ENCODE assay signal across 8 cellular contexts in genomic region chr4:73069338-73070071, GRCh38. TPM values are rescaled to one million over a fixed set of nuclear protein-coding genes. Genes with fewer than 3 reads are reported as not detected.
DNase-seq lines count a peak whose midpoint lies in the region; ATAC-seq and TF ChIP-seq lines count a peak whose summit lies in the region.

Gene COX18 (minus strand): TSS chr4:73069716. CDS start chr4:73069649, 67 bp downstream.

- POLR2A ChIA-PET in AG04449 (lab: Yijun Ruan, JAX), result interaction anchor here (0.9 kb wide), 1 partner anchor 189 kb away, joined by 3 read pairs; the partner anchor contains the start of gene ANKRD17

- peak; percentile 74 for TF ChIP-seq POLR2A in breast epithelium (IDR thresholded peaks at IDR 0.05)

- no peak for TF ChIP-seq CTCF in AG04449 (IDR thresholded peaks at IDR 0.05; ENCODE audit: insufficient read depth, low read length, missing control alignments)
- TF ChIP-seq CTCF in VCaP (conservative IDR thresholded peaks at IDR 0.05), result no peak
- no peak for TF ChIP-seq CTCF in breast epithelium (IDR thresholded peaks at IDR 0.05)

- peak within 1 kb of the TSS; percentile 76 for H3K4me3 ChIP-seq in AG04449 (ENCODE audit: low read depth, low read length)
- peak within 1 kb of the TSS; percentile 66 to 78 (median 70) for H3K4me3 ChIP-seq in breast epithelium
- H3K4me3 ChIP-seq in iPS-18a (ENCODE audit: low read length), result peak within 1 kb of the TSS; percentile 100
- H3K4me3 ChIP-seq in skeletal muscle satellite cell (ENCODE audit: low read length), result peak within 1 kb of the TSS; percentile 89

- CTCF ChIA-PET in AG04449 (lab: Yijun Ruan, JAX), result interaction anchor here (0.9 to 2.3 kb wide), 3 partner anchors 188 to 242 kb away, joined by 3 to 14 read pairs (median 3); no protein-coding TSS in a partner anchor

- peak; percentile 93 for DNase-seq in AG04449 (ENCODE audit: low read depth, low spot score)
- DNase-seq in NCI-H2196 treated with DMSO at 0.1 percent for 48 hours (lab: John Stamatoyannopoulos, UW; ENCODE audit: unreplicated experiment), result peak; percentile 66
- DNase-seq in breast epithelium (ENCODE audit: low spot score in 2 of 2), result peak; percentile 95 to 97

- H3K36me3 ChIP-seq in breast epithelium, result no peaks in the 10 kb centered on the region
- peaks cover 15% of the 10 kb centered on the region for H3K36me3 ChIP-seq in iPS-18a (ENCODE audit: control insufficient read depth, low read depth, low read length)
- H3K36me3 ChIP-seq in skeletal muscle satellite cell (ENCODE audit: insufficient read depth, low read length), result peaks cover 7% of the 10 kb centered on the region

- intact Hi-C loops in breast epithelium (cut with DNase I; ENCODE audit: low total_unique reads), result loop anchor here (5.0 kb wide), 1 partner anchor 188 kb away; the partner anchor contains the start of gene ANKRD17

- H3K27me3 ChIP-seq in breast epithelium, result no peaks in the 10 kb centered on the region
- H3K27me3 ChIP-seq in iPS-18a (ENCODE audit: control insufficient read depth, insufficient read depth, low read length), result no peaks in the 10 kb centered on the region
- H3K27me3 ChIP-seq in skeletal muscle satellite cell (ENCODE audit: control insufficient read depth, insufficient read depth, low read length), result no peaks in the 10 kb centered on the region

- no peaks in the 10 kb centered on the region for H3K9me3 ChIP-seq in breast epithelium
- H3K9me3 ChIP-seq in iPS-18a (ENCODE audit: control insufficient read depth, low read depth, low read length), result no peaks in the 10 kb centered on the region
- H3K9me3 ChIP-seq in skeletal muscle satellite cell (replicated peaks; ENCODE audit: low read length), result no peaks in the 10 kb centered on the region

- ATAC-seq in GM18870 (IDR thresholded peaks at IDR 0.05; ENCODE audit: unreplicated experiment) (peak; percentile 83), HG03135 (IDR thresholded peaks at IDR 0.05; ENCODE audit: unreplicated experiment) (peak; percentile 80)

- no peaks in the 10 kb centered on the region for H3K4me1 ChIP-seq in breast epithelium
- peaks cover 8% of the 10 kb centered on the region for H3K4me1 ChIP-seq in iPS-18a (ENCODE audit: control insufficient read depth, low read depth, low read length)
- peaks cover 8% of the 10 kb centered on the region for H3K4me1 ChIP-seq in skeletal muscle satellite cell (ENCODE audit: control insufficient read depth, insufficient read depth, low read length)

- H3K9ac ChIP-seq in iPS-18a (ENCODE audit: low read length) (peak within 1 kb of the TSS; percentile 97), skeletal muscle satellite cell (ENCODE audit: low read depth, low read length) (peak within 1 kb of the TSS; percentile 89)

- H3K4me2 ChIP-seq in skeletal muscle satellite cell (ENCODE audit: low read length), result peak within 1 kb of the TSS; percentile 91

- H3K27ac ChIP-seq in VCaP (peak within 1 kb of the TSS; percentile 94), breast epithelium (peak within 1 kb of the TSS; percentile 86 to 94), iPS-18a (ENCODE audit: low read length) (peak within 1 kb of the TSS; percentile 88)

RNA-seq across cellular contexts. Expression of gene COX18, which starts in this region (rescaled TPM):
- 10 to 100 TPM; 18.0 to 33.4 (median 19.0) TPM for total RNA-seq in breast epithelium
- 26.4 and 30.4 TPM in 2 replicates for total RNA-seq in skeletal muscle satellite cell (2012; rRNA removed)

Comparison
In these comparisons a context has a peak if more than half of its experiments do, and no peak if none do; other contexts are left out.
1. Peak in every context shown above with its lines: DNase-seq, ATAC-seq, H3K4me3 ChIP-seq and H3K27ac ChIP-seq.